ENCODE assay signal across 12 cellular contexts in the genomic region with DNA sequence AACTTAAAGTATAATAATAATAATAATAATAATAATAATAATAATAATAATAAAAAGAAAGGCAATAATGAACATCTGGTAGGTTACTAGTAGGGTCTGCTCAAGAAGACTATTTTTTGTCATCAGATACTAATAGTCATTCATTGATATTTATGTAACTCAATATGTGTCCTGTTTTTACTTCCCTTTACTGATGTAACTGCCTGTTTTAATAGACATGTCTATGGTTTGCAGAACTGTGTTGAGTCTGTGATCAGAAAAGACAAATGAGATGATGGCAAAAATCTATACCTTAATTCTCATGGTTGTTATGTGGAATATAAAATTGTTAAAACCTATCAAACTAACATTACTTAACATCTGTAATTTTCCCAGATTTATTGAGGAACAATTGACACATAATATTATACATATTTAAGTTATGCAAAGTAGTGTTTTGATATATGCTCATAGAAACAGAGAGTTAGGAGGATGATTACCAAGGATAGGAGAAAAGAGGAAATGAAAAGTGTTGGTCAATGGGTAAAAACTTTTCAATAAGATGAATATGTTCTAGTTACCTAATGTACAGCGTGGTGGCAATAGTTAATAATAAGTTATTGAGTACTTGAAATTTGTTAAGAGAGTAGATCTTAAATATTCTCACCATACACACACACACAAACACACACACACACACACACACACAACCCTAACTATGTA.
A peak's percentile ranks its signal among the peaks of the same experiment; 100 is the strongest.
DNase-seq lines count a peak whose midpoint lies in the region; ATAC-seq and TF ChIP-seq lines count a peak whose summit lies in the region.
"Had no signal": no experiment of that assay in that cellular context is flagged by ENCODE, and none has a peak within 500 bp of the region (broad histone marks: within the 10 kb centered on the region; RNA-seq: fewer than 3 reads in every experiment).

No MANE protein-coding gene starts in this region.

- no peaks in the 10 kb centered on the region for H3K36me3 ChIP-seq in left ventricle myocardium inferior

- no peaks in the 10 kb centered on the region for H3K4me1 ChIP-seq in left ventricle myocardium inferior
- H3K4me1 ChIP-seq: body of pancreas had no signal

- H3K4me3 ChIP-seq in left ventricle myocardium inferior: no peak overlapping the region
- H3K4me3 ChIP-seq: body of pancreas had no signal

- H3K27ac ChIP-seq in left ventricle myocardium inferior (replicated peaks): no peak overlapping the region
- H3K27ac ChIP-seq: body of pancreas had no signal

- no peaks in the 10 kb centered on the region for H3K9me3 ChIP-seq in left ventricle myocardium inferior (replicated peaks)
- H3K9me3 ChIP-seq: body of pancreas had no signal

- no peak for TF ChIP-seq CTCF in left ventricle myocardium inferior (IDR thresholded peaks at IDR 0.05; ENCODE audit: borderline replicate concordance)

- ATAC-seq in GM18870 (IDR thresholded peaks at IDR 0.05; ENCODE audit: unreplicated experiment): peak; percentile 96
- ATAC-seq in GM21515 (IDR thresholded peaks at IDR 0.05; ENCODE audit: unreplicated experiment): peak; percentile 87
- ATAC-seq in HG02970 (IDR thresholded peaks at IDR 0.05; ENCODE audit: low FRiP score, unreplicated experiment): peak; percentile 97
- peak; percentile 90 for ATAC-seq in HG03520 (IDR thresholded peaks at IDR 0.05; ENCODE audit: unreplicated experiment)
- ATAC-seq: body of pancreas had no signal

- intact Hi-C loops in left ventricle myocardium inferior (cut with micrococcal nuclease): no loop called here

- DNase-seq in NCI-H226: no peak
- DNase-seq in SHP77 treated with DMSO at 0.1 percent for 48 hours (lab: John Stamatoyannopoulos, UW): no peak
- no peak for DNase-seq in H4 (ENCODE audit: low spot score)
- no peak for DNase-seq in left ventricle myocardium inferior
- DNase-seq: activated gamma-delta T cell treated with Interleukin-2 at 50 U/mL for 16 hours, AML-193, body of pancreas, NCI-H2171 had no signal

- H3K27me3 ChIP-seq in left ventricle myocardium inferior (ENCODE audit: low read depth): no peaks in the 10 kb centered on the region
- H3K27me3 ChIP-seq: body of pancreas had no signal
